ENCODE assay signal across 8 cellular contexts in genomic region chr14:24365600-24366374, GRCh38. TPM values are rescaled to one million over a fixed set of nuclear protein-coding genes. Genes with fewer than 3 reads are reported as not detected.
DNase-seq lines count a peak whose midpoint lies in the region; ATAC-seq lines count a peak whose summit lies in the region.

No MANE protein-coding gene starts in this region.

- POLR2A ChIA-PET in activated CD4-positive, alpha-beta T cell treated with anti-CD3 and anti-CD28 coated beads, Interleukin-2, amount 10 ng/mL, durations not matched to agents 7 days and 5 days (lab: Charles Lee), result interaction anchor here (0.6 kb wide), 1 partner anchor 213 kb away, joined by 3 read pairs; no protein-coding TSS in a partner anchor

- ATAC-seq in HG02870 (IDR thresholded peaks at IDR 0.05; ENCODE audit: unreplicated experiment) (peak; percentile 37), left lobe of liver (peak; percentile 93), HG03045 (IDR thresholded peaks at IDR 0.05; ENCODE audit: unreplicated experiment) (no peak)

- intact Hi-C loops in dendritic cell treated with granulocyte-macrophage colony-stimulating factor and Interleukin-4, amounts not matched to agents 40 ng/mL and 50 ng/mL, for 4 days (cut with micrococcal nuclease), result loop anchor here (2.0 to 5.0 kb wide), 3 partner anchors 33 to 65 kb away; no protein-coding TSS in a partner anchor

- H3K27ac Mint-ChIP-seq in activated CD4-positive, alpha-beta T cell treated with anti-CD3 and anti-CD28 coated beads, Interleukin-2, amount 10 ng/mL, durations not matched to agents 7 days and 5 days, result peak overlapping the region; percentile 13
- H3K27ac Mint-ChIP-seq in dendritic cell treated with granulocyte-macrophage colony-stimulating factor and Interleukin-4, amounts not matched to agents 40 ng/mL and 50 ng/mL, for 4 days, result no peak overlapping the region

- CTCF ChIA-PET in activated CD4-positive, alpha-beta T cell treated with anti-CD3 and anti-CD28 coated beads, Interleukin-2, amount 10 ng/mL, durations not matched to agents 7 days and 5 days (lab: Charles Lee), result interaction anchor here (0.6 to 1.2 kb wide), 7 partner anchors 13 to 268 kb away, joined by 3 to 7 read pairs (median 3); partner anchors contain the start of gene ADCY4

- H3K9me3 Mint-ChIP-seq in activated CD4-positive, alpha-beta T cell treated with anti-CD3 and anti-CD28 coated beads, Interleukin-2, amount 10 ng/mL, durations not matched to agents 7 days and 5 days, result no peaks in the 10 kb centered on the region
- no peaks in the 10 kb centered on the region for H3K9me3 Mint-ChIP-seq in dendritic cell treated with granulocyte-macrophage colony-stimulating factor and Interleukin-4, amounts not matched to agents 40 ng/mL and 50 ng/mL, for 4 days

- DNase-seq in EL, result peak; percentile 94
- DNase-seq in NCI-H226, result peak; percentile 71
- peak; percentile 40 for DNase-seq in activated CD4-positive, alpha-beta T cell treated with anti-CD3 and anti-CD28 coated beads, Interleukin-2, amount 10 ng/mL, durations not matched to agents 7 days and 5 days
- peak; percentile 79 for DNase-seq in left lobe of liver (ENCODE audit: low spot score)
- DNase-seq in stimulated activated CD4-positive, alpha-beta T cell treated with anti-CD3 and anti-CD28 coated beads, Interleukin-4, amount 100 ng/mL, for 24 hours, result peak; percentile 65

- H3K27me3 Mint-ChIP-seq in activated CD4-positive, alpha-beta T cell treated with anti-CD3 and anti-CD28 coated beads, Interleukin-2, amount 10 ng/mL, durations not matched to agents 7 days and 5 days, result peaks cover 58% of the 10 kb centered on the region
- peaks cover 55% of the 10 kb centered on the region for H3K27me3 Mint-ChIP-seq in dendritic cell treated with granulocyte-macrophage colony-stimulating factor and Interleukin-4, amounts not matched to agents 40 ng/mL and 50 ng/mL, for 4 days

- H3K4me1 Mint-ChIP-seq in activated CD4-positive, alpha-beta T cell treated with anti-CD3 and anti-CD28 coated beads, Interleukin-2, amount 10 ng/mL, durations not matched to agents 7 days and 5 days, result peaks cover 25% of the 10 kb centered on the region
- H3K4me1 Mint-ChIP-seq in dendritic cell treated with granulocyte-macrophage colony-stimulating factor and Interleukin-4, amounts not matched to agents 40 ng/mL and 50 ng/mL, for 4 days (ENCODE audit: low read depth), result peaks cover 53% of the 10 kb centered on the region

- peaks cover 2% of the 10 kb centered on the region for H3K36me3 Mint-ChIP-seq in activated CD4-positive, alpha-beta T cell treated with anti-CD3 and anti-CD28 coated beads, Interleukin-2, amount 10 ng/mL, durations not matched to agents 7 days and 5 days (ENCODE audit: low read depth)
- no peaks in the 10 kb centered on the region for H3K36me3 Mint-ChIP-seq in dendritic cell treated with granulocyte-macrophage colony-stimulating factor and Interleukin-4, amounts not matched to agents 40 ng/mL and 50 ng/mL, for 4 days (ENCODE audit: low read depth)

- peak overlapping the region; percentile 50 for H3K4me3 Mint-ChIP-seq in activated CD4-positive, alpha-beta T cell treated with anti-CD3 and anti-CD28 coated beads, Interleukin-2, amount 10 ng/mL, durations not matched to agents 7 days and 5 days
- H3K4me3 Mint-ChIP-seq in dendritic cell treated with granulocyte-macrophage colony-stimulating factor and Interleukin-4, amounts not matched to agents 40 ng/mL and 50 ng/mL, for 4 days, result peak overlapping the region; percentile 18

RNA-seq across cellular contexts. Expression of gene NFATC4, which starts 2.2 kb away (rescaled TPM):
- not detected for total RNA-seq in activated CD4-positive, alpha-beta T cell treated with anti-CD3 and anti-CD28 coated beads, Interleukin-2, amount 10 ng/mL, durations not matched to agents 7 days and 5 days
- 1.4 TPM for total RNA-seq in left lobe of liver

RNA-seq across cellular contexts. Expression of gene RIPK3, which starts 26.0 kb away (rescaled TPM):
- total RNA-seq in activated CD4-positive, alpha-beta T cell treated with anti-CD3 and anti-CD28 coated beads, Interleukin-2, amount 10 ng/mL, durations not matched to agents 7 days and 5 days, result 10 to 100 TPM; 37.5 to 41.4 TPM
- total RNA-seq in left lobe of liver, result 0.68 TPM

RNA-seq across cellular contexts. Expression of gene ADCY4, which starts 30.9 kb away (rescaled TPM):
- 1 to 10 TPM; 4.1 to 5.3 TPM for total RNA-seq in activated CD4-positive, alpha-beta T cell treated with anti-CD3 and anti-CD28 coated beads, Interleukin-2, amount 10 ng/mL, durations not matched to agents 7 days and 5 days
- 5.5 TPM for total RNA-seq in left lobe of liver

RNA-seq across cellular contexts. Expression of gene NYNRIN, which starts 33.0 kb away (rescaled TPM):
- total RNA-seq in activated CD4-positive, alpha-beta T cell treated with anti-CD3 and anti-CD28 coated beads, Interleukin-2, amount 10 ng/mL, durations not matched to agents 7 days and 5 days, result under 1 TPM; 0.23 to 0.35 TPM
- 2.3 TPM for total RNA-seq in left lobe of liver

RNA-seq across cellular contexts. Expression of gene LTB4R, which starts 54.5 kb away (rescaled TPM):
- 10 to 100 TPM; 26.6 to 28.3 TPM for total RNA-seq in activated CD4-positive, alpha-beta T cell treated with anti-CD3 and anti-CD28 coated beads, Interleukin-2, amount 10 ng/mL, durations not matched to agents 7 days and 5 days
- total RNA-seq in left lobe of liver, result 7.2 TPM

Comparison
In these comparisons a context has a peak if more than half of its experiments do, and no peak if none do; other contexts are left out.
1. DNase-seq: peak in every context shown above with its lines; median percentile 94 in EL; 79 in left lobe of liver; 71 in NCI-H226; 65 in stimulated activated CD4-positive, alpha-beta T cell treated with anti-CD3 and anti-CD28 coated beads, Interleukin-4, amount 100 ng/mL, for 24 hours; 40 in activated CD4-positive, alpha-beta T cell treated with anti-CD3 and anti-CD28 coated beads, Interleukin-2, amount 10 ng/mL, durations not matched to agents 7 days and 5 days.
2. RNA of gene RIPK3, which starts 26.0 kb away (total RNA-seq): 37.5 to 41.4 TPM in activated CD4-positive, alpha-beta T cell treated with anti-CD3 and anti-CD28 coated beads, Interleukin-2, amount 10 ng/mL, durations not matched to agents 7 days and 5 days; 0.68 TPM in left lobe of liver (single experiment); every median in the first group is over 10 times any median in the second.